ENCODE assay signal across 8 cellular contexts in the genomic region with DNA sequence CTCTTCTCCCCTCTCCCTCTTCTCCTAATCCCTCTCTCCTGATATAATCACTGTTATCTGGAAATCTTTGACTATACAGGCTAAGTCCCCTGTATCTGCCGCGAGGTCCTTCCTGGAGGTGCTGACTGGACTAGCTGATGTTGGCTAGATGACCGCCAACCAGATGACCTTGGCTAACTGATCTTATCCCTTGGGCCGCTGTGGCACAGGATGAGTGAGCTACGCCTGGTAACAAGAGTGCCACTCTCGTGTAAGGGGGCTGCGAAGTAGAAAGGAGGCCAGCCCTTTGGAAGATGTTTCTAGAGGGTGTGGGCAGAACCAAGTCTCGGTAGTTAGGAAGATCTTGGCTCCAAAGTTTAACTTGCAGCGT. TPM values are rescaled to one million over a fixed set of nuclear protein-coding genes. Genes with fewer than 3 reads are reported as not detected.
A peak's percentile ranks its signal among the peaks of the same experiment; 100 is the strongest.
DNase-seq lines count a peak whose midpoint lies in the region; ATAC-seq, FAIRE-seq and TF ChIP-seq lines count a peak whose summit lies in the region.

No MANE protein-coding gene starts in this region.

- peaks cover 15% of the 10 kb centered on the region for H3K36me3 ChIP-seq in osteoblast (ENCODE audit: insufficient read depth, low read length)

- H3K27ac ChIP-seq in epithelial cell of prostate (peak overlapping the region; percentile 70), osteoblast (ENCODE audit: low read depth, low read length) (peak overlapping the region; percentile 52)

- no peak for TF ChIP-seq CTCF in osteoblast (IDR thresholded peaks at IDR 0.05; ENCODE audit: extremely low read depth, low read depth, low read length)

- H3K4me3 Mint-ChIP-seq in activated T-cell treated with anti-CD3 and anti-CD28 coated beads, Interleukin-2, amount 50 U/mL, for 24 hours: peak overlapping the region; percentile 79

- H3K27ac Mint-ChIP-seq in activated T-cell treated with anti-CD3 and anti-CD28 coated beads, Interleukin-2, amount 50 U/mL, for 24 hours: peak overlapping the region; percentile 84

- FAIRE-seq in RCC 7860 (lab: Jason Lieb, UNC): no peak

- H3K4me1 Mint-ChIP-seq in activated T-cell treated with anti-CD3 and anti-CD28 coated beads, Interleukin-2, amount 50 U/mL, for 24 hours (ENCODE audit: low read depth): peaks cover 36% of the 10 kb centered on the region

- peak overlapping the region; percentile 89 for H3K4me2 ChIP-seq in osteoblast (ENCODE audit: insufficient read depth, low read length)

- no peak for DNase-seq in activated T-cell treated with anti-CD3 and anti-CD28 coated beads, Interleukin-2, amount 50 U/mL, for 24 hours
- DNase-seq in activated T-cell treated with anti-CD3 and anti-CD28 coated beads, Interleukin-2, amount 50 U/mL, for 1 hour: no peak
- peak; percentile 47 for DNase-seq in RCC 7860 (ENCODE audit: low spot score)
- DNase-seq in epithelial cell of prostate (ENCODE audit: low read depth, low spot score): no peak
- peak; percentile 91 for DNase-seq in osteoblast (ENCODE audit: insufficient read length, low spot score, missing footprints)
- no peak for DNase-seq in HEK293T (ENCODE audit: extremely low spot score)
- no peak for DNase-seq in NCI-H2081 treated with DMSO at 0.1 percent for 48 hours (lab: John Stamatoyannopoulos, UW)

- peaks cover 40% of the 10 kb centered on the region for H3K36me3 Mint-ChIP-seq in activated T-cell treated with anti-CD3 and anti-CD28 coated beads, Interleukin-2, amount 50 U/mL, for 24 hours (ENCODE audit: low read depth)

- H3K4me1 ChIP-seq in osteoblast (ENCODE audit: insufficient read depth, low read length): peaks cover 26% of the 10 kb centered on the region

- peaks cover 47% of the 10 kb centered on the region for H3K79me2 ChIP-seq in osteoblast (ENCODE audit: insufficient read depth, low read length)

- peaks cover 14% of the 10 kb centered on the region for H3K9me3 Mint-ChIP-seq in activated T-cell treated with anti-CD3 and anti-CD28 coated beads, Interleukin-2, amount 50 U/mL, for 24 hours

- POLR2A ChIA-PET in HEK293T (lab: Yijun Ruan, JAX): interaction anchor here (0.7 to 1.6 kb wide), 3 partner anchors 10 to 20 kb away, joined by 3 to 5 read pairs (median 3); no protein-coding TSS in a partner anchor

- peaks cover 9% of the 10 kb centered on the region for H3K27me3 ChIP-seq in osteoblast (ENCODE audit: insufficient read depth, low read length)

- peaks cover 36% of the 10 kb centered on the region for H4K20me1 ChIP-seq in osteoblast (ENCODE audit: insufficient read depth, low read length)

- CTCF ChIA-PET in HEK293T (lab: Yijun Ruan, JAX): no interaction called here

- peak overlapping the region; percentile 100 for H2AFZ ChIP-seq in osteoblast (ENCODE audit: low read length)

- peaks cover 7% of the 10 kb centered on the region for H3K27me3 Mint-ChIP-seq in activated T-cell treated with anti-CD3 and anti-CD28 coated beads, Interleukin-2, amount 50 U/mL, for 24 hours

- ATAC-seq in HG02938 (IDR thresholded peaks at IDR 0.05; ENCODE audit: unreplicated experiment): peak; percentile 17

- no peaks in the 10 kb centered on the region for H3K9me3 ChIP-seq in osteoblast (ENCODE audit: low read depth, low read length)

- peak overlapping the region; percentile 99 for H3K4me3 ChIP-seq in osteoblast (ENCODE audit: insufficient read depth, low read length)

TF ChIP-seq in HEK293T, 16 proteins besides CTCF, POLR2A, EP300 and RAD21:
- TF ChIP-seq FOXM1 (IDR thresholded peaks at IDR 0.05; ENCODE audit: borderline replicate concordance) (no peak), TARDBP (IDR thresholded peaks at IDR 0.05) (no peak), FOXA1 (IDR thresholded peaks at IDR 0.05) (no peak), CTBP1 (IDR thresholded peaks at IDR 0.05; ENCODE audit: borderline replicate concordance) (no peak), L3MBTL2 (conservative IDR thresholded peaks at IDR 0.05) (no peak; the same call in 1 of the 2 replicates), FOXK2 (IDR thresholded peaks at IDR 0.05) (no peak), LEF1 (IDR thresholded peaks at IDR 0.05; ENCODE audit: borderline replicate concordance) (no peak), ZNF384 (IDR thresholded peaks at IDR 0.05) (no peak), SUZ12 (IDR thresholded peaks at IDR 0.05) (no peak), ARNT (IDR thresholded peaks at IDR 0.05) (no peak), HDGF (IDR thresholded peaks at IDR 0.05; ENCODE audit: borderline replicate concordance) (no peak)

RNA-seq across cellular contexts. Expression of a gene that starts 0.3 kb away (rescaled TPM):
- 86.0 and 91.6 TPM in 2 replicates for total RNA-seq in osteoblast

Comparison
In these comparisons a context has a peak if more than half of its experiments do, and no peak if none do; other contexts are left out.
1. DNase-seq: peak in RCC 7860 (single experiment) and osteoblast (single experiment); none in activated T-cell treated with anti-CD3 and anti-CD28 coated beads, Interleukin-2, amount 50 U/mL, for 24 hours (single experiment), activated T-cell treated with anti-CD3 and anti-CD28 coated beads, Interleukin-2, amount 50 U/mL, for 1 hour (single experiment), epithelial cell of prostate (single experiment), HEK293T (single experiment) and NCI-H2081 treated with DMSO at 0.1 percent for 48 hours (single experiment).